ENCODE assay signal across 25 cellular contexts in genomic region chr5:61619777-61620518, GRCh38.
DNase-seq lines count a peak whose midpoint lies in the region; ATAC-seq and TF ChIP-seq lines count a peak whose summit lies in the region.
"Had no signal": no experiment of that assay in that cellular context is flagged by ENCODE, and none has a peak within 500 bp of the region (broad histone marks: within the 10 kb centered on the region; RNA-seq: fewer than 3 reads in every experiment).

No MANE protein-coding gene starts in this region.

- no peak overlapping the region for H3K4me3 ChIP-seq in BLaER1
- H3K4me3 ChIP-seq in PC-9 = no peak overlapping the region
- no peak overlapping the region for H3K4me3 ChIP-seq in vagina
- H3K4me3 ChIP-seq: body of pancreas, GM23338, skin epidermis had no signal

- no TSS peak for BruUV-seq in PC-9 (replicated peaks; lab: Mats Ljungman, UMichigan)

- no peak for TF ChIP-seq CTCF in GM13976 (IDR thresholded peaks at IDR 0.05; ENCODE audit: borderline replicate concordance, control extremely low read depth, extremely low read depth, insufficient read depth, missing control alignments)
- TF ChIP-seq CTCF in PC-9 (conservative IDR thresholded peaks at IDR 0.05) = no peak
- no peak for TF ChIP-seq CTCF in vagina (IDR thresholded peaks at IDR 0.05)

- peaks cover 5% of the 10 kb centered on the region for H3K27me3 ChIP-seq in BLaER1
- H3K27me3 ChIP-seq in PC-9 (ENCODE audit: insufficient read depth, low read depth) = no peaks in the 10 kb centered on the region
- H3K27me3 ChIP-seq in vagina = no peaks in the 10 kb centered on the region
- H3K27me3 ChIP-seq: body of pancreas had no signal

- H3K27me3 Mint-ChIP-seq in stimulated activated naive B cell treated with anti-CD40 and anti-IgM and Interleukin-4, amounts not matched to agents 10 μg/mL and 1 μg/mL and 100 μg/mL, for 72 hours = no peaks in the 10 kb centered on the region

- H3K9me2 ChIP-seq in PC-9 (ENCODE audit: insufficient read depth) = no peaks in the 10 kb centered on the region

- in situ Hi-C loops in GM13976 (cut with MboI; ENCODE audit: low sequenced_read_pairs, unreplicated experiment) = no loop called here

- H3F3A ChIP-seq in PC-9 (ENCODE audit: insufficient read depth, low read depth) = no peaks in the 10 kb centered on the region

- H3K36me3 ChIP-seq in BLaER1 (no peaks in the 10 kb centered on the region), PC-9 (ENCODE audit: low read depth) (no peaks in the 10 kb centered on the region), vagina (no peaks in the 10 kb centered on the region)

- H3K27ac Mint-ChIP-seq in stimulated activated naive B cell treated with anti-CD40 and anti-IgM and Interleukin-4, amounts not matched to agents 10 μg/mL and 1 μg/mL and 100 μg/mL, for 72 hours = peak overlapping the region; percentile 31
- H3K27ac Mint-ChIP-seq: activated CD8-positive, alpha-beta T cell treated with anti-CD3 and anti-CD28 coated beads, Interleukin-2, amount 10 ng/mL, durations not matched to agents 7 days and 5 days; activated T-cell treated with anti-CD3 and anti-CD28 coated beads, Interleukin-2, amount 50 U/mL, for 24 hours; CD4-positive, alpha-beta memory T cell; GM23338; memory B cell; naive thymus-derived CD4-positive, alpha-beta T cell; stimulated activated naive CD8-positive, alpha-beta T cell treated with anti-CD3 and anti-CD28 coated beads, Interleukin-15, Interleukin-2, amounts not matched to agents 100 ng/mL and 50 ng/mL, for 24 hours had no signal

- intact Hi-C loops in PC-9 (cut with micrococcal nuclease; ENCODE audit: unreplicated experiment) = no loop called here
- intact Hi-C loops in vagina (cut with DNase I) = no loop called here

- CTCF ChIA-PET in PC-9 (lab: Charles Lee) = interaction anchor here (0.6 kb wide), 1 partner anchor 402 kb away, joined by 3 read pairs; no protein-coding TSS in a partner anchor

- H3K9me3 ChIP-seq in BLaER1 = no peaks in the 10 kb centered on the region
- no peaks in the 10 kb centered on the region for H3K9me3 ChIP-seq in PC-9 (ENCODE audit: insufficient read depth, low read depth)
- H3K9me3 ChIP-seq in vagina = no peaks in the 10 kb centered on the region
- H3K9me3 ChIP-seq: body of pancreas had no signal

- H4K20me1 ChIP-seq in BLaER1 (no peaks in the 10 kb centered on the region), PC-9 (ENCODE audit: insufficient read depth) (no peaks in the 10 kb centered on the region)

- H3K9ac ChIP-seq in BLaER1 = peak overlapping the region; percentile 4; the same call in 1 of the 2 replicates

- TF ChIP-seq POLR2A in vagina (IDR thresholded peaks at IDR 0.05) = no peak

- H3K9me3 Mint-ChIP-seq in stimulated activated naive B cell treated with anti-CD40 and anti-IgM and Interleukin-4, amounts not matched to agents 10 μg/mL and 1 μg/mL and 100 μg/mL, for 72 hours = no peaks in the 10 kb centered on the region
- H3K9me3 Mint-ChIP-seq: activated T-cell treated with anti-CD3 and anti-CD28 coated beads, Interleukin-2, amount 50 U/mL, for 24 hours; CD4-positive, alpha-beta memory T cell; GM23338; memory B cell; stimulated activated naive CD8-positive, alpha-beta T cell treated with anti-CD3 and anti-CD28 coated beads, Interleukin-15, Interleukin-2, amounts not matched to agents 100 ng/mL and 50 ng/mL, for 24 hours had no signal

- H3K27ac ChIP-seq in BLaER1 (peak overlapping the region; percentile 74), caudate nucleus (ENCODE audit: low read depth, low read length) (peak overlapping the region; percentile 97), PC-9 (no peak overlapping the region), vagina (no peak overlapping the region)
- H3K27ac ChIP-seq: epithelial cell of prostate had no signal

- H3K4me1 ChIP-seq in BLaER1 (peaks cover 38% of the 10 kb centered on the region), PC-9 (replicated peaks; ENCODE audit: insufficient read depth) (no peaks in the 10 kb centered on the region), vagina (peaks cover 4% of the 10 kb centered on the region)

- no peak overlapping the region for H2AFZ ChIP-seq in PC-9
- H2AFZ ChIP-seq: GM23338 had no signal

- H3K4me2 ChIP-seq in BLaER1 = peak overlapping the region; percentile 92
- no peak overlapping the region for H3K4me2 ChIP-seq in PC-9
- H3K4me2 ChIP-seq: GM23338 had no signal

- H3K36me3 Mint-ChIP-seq in stimulated activated naive B cell treated with anti-CD40 and anti-IgM and Interleukin-4, amounts not matched to agents 10 μg/mL and 1 μg/mL and 100 μg/mL, for 72 hours = no peaks in the 10 kb centered on the region
- H3K36me3 Mint-ChIP-seq: CD4-positive, alpha-beta memory T cell; memory B cell; naive thymus-derived CD4-positive, alpha-beta T cell had no signal

- no peaks in the 10 kb centered on the region for H3K79me2 ChIP-seq in PC-9 (ENCODE audit: low read depth)

- peaks cover 19 to 32% of the 10 kb centered on the region in 2 donors for H3K4me1 Mint-ChIP-seq in stimulated activated naive B cell treated with anti-CD40 and anti-IgM and Interleukin-4, amounts not matched to agents 10 μg/mL and 1 μg/mL and 100 μg/mL, for 72 hours

- peak in 1 of 2 donors; percentile 43 for ATAC-seq in stimulated activated naive B cell treated with anti-CD40 and anti-IgM and Interleukin-4, amounts not matched to agents 10 μg/mL and 1 μg/mL and 100 μg/mL, for 72 hours (replicated peaks)
- ATAC-seq: activated CD8-positive, alpha-beta T cell treated with anti-CD3 and anti-CD28 coated beads, Interleukin-2, amount 10 ng/mL, durations not matched to agents 7 days and 5 days; GM23338; naive thymus-derived CD4-positive, alpha-beta T cell had no signal

- DNase-seq in caudate nucleus (lab: John Stamatoyannopoulos, UW) (peak in 25 of 61 donors; percentile 7 to 70 (median 38)), medulla oblongata (ENCODE audit: extremely low spot score) (peak; percentile 65), GM13976 (ENCODE audit: low spot score) (no peak), PC-9 (no peak), NCI-H748 treated with DMSO at 0.1 percent for 48 hours (lab: John Stamatoyannopoulos, UW) (no peak), vagina (ENCODE audit: extremely low spot score in 2 of 2) (no peak)
- no peak for DNase-seq in stimulated activated naive B cell treated with anti-CD40 and anti-IgM and Interleukin-4, amounts not matched to agents 10 μg/mL and 1 μg/mL and 100 μg/mL, for 72 hours
- DNase-seq: activated CD4-positive, CD25-positive, alpha-beta regulatory T cell treated with anti-CD3 and anti-CD28 coated beads, Interleukin-2, amount 50 U/mL, for 72 hours; activated CD8-positive, alpha-beta T cell treated with anti-CD3 and anti-CD28 coated beads, Interleukin-2, amount 10 ng/mL, durations not matched to agents 7 days and 5 days; activated naive CD4-positive, alpha-beta T cell treated with anti-CD3 and anti-CD28 coated beads, Interleukin-2, amount 50 U/mL, for 16 hours; activated T-cell treated with anti-CD3 and anti-CD28 coated beads, Interleukin-2, amount 50 U/mL, for 24 hours; CD4-positive, alpha-beta memory T cell; GF-D8; IMR-90; islet precursor cell; naive thymus-derived CD4-positive, alpha-beta T cell; NCI-H1436 treated with DMSO at 0.1 percent for 48 hours; NCI-H510A treated with DMSO at 0.1 percent for 48 hours had no signal

- POLR2A ChIA-PET in PC-9 (lab: Charles Lee; ENCODE audit: unreplicated experiment) = no interaction called here

- no peak overlapping the region for H3K4me3 Mint-ChIP-seq in stimulated activated naive B cell treated with anti-CD40 and anti-IgM and Interleukin-4, amounts not matched to agents 10 μg/mL and 1 μg/mL and 100 μg/mL, for 72 hours
- H3K4me3 Mint-ChIP-seq: activated CD8-positive, alpha-beta T cell treated with anti-CD3 and anti-CD28 coated beads, Interleukin-2, amount 10 ng/mL, durations not matched to agents 7 days and 5 days; activated T-cell treated with anti-CD3 and anti-CD28 coated beads, Interleukin-2, amount 50 U/mL, for 24 hours; CD4-positive, alpha-beta memory T cell; GM23338; memory B cell; naive thymus-derived CD4-positive, alpha-beta T cell; stimulated activated naive CD8-positive, alpha-beta T cell treated with anti-CD3 and anti-CD28 coated beads, Interleukin-15, Interleukin-2, amounts not matched to agents 100 ng/mL and 50 ng/mL, for 24 hours had no signal

Comparison
In these comparisons a context has a peak if more than half of its experiments do, and no peak if none do; other contexts are left out.
1. H3K27ac ChIP-seq: peak in BLaER1 (single experiment) and caudate nucleus (single experiment); none in PC-9 (single experiment) and vagina (single experiment).